Comparison of ENCODE assay signal across 8 cellular contexts in genomic region chr1:45687753-45688737, GRCh38. TPM values are rescaled to one million over a fixed set of nuclear protein-coding genes. Genes with fewer than 3 reads are reported as not detected.
DNase-seq lines count a peak whose midpoint lies in the region; ATAC-seq and TF ChIP-seq lines count a peak whose summit lies in the region.

Gene TMEM69, plus strand, starts transcription at chr1:45688181. Its CDS starts 2,888 bp downstream, at chr1:45691069.

- H3K36me3 ChIP-seq in ES-I3 (ENCODE audit: insufficient read depth, low read length): peaks cover 3% of the 10 kb centered on the region; the same call in 1 of the 2 replicates
- peaks cover 35% of the 10 kb centered on the region for H3K36me3 ChIP-seq in KOPT-K1 (ENCODE audit: insufficient read depth, low read length)
- H3K36me3 ChIP-seq in Panc1 (ENCODE audit: control insufficient read depth, insufficient read depth, low read length): peaks cover 22% of the 10 kb centered on the region
- peaks cover 0 to 34% (median 13%) of the 10 kb centered on the region in 4 donors for H3K36me3 ChIP-seq in esophagus muscularis mucosa
- peaks cover 2 to 3% of the 10 kb centered on the region in 2 donors for H3K36me3 ChIP-seq in muscle layer of duodenum (ENCODE audit: control insufficient read depth in 1 of 2, insufficient read depth in 2 of 2, low read length in 2 of 2)

- no peaks in the 10 kb centered on the region for H3K9me3 Mint-ChIP-seq in activated T-cell treated with anti-CD3 and anti-CD28 coated beads, Interleukin-2, amount 50 U/mL, for 24 hours

- H3K4me3 ChIP-seq in Panc1 (ENCODE audit: low read depth in 2 of 2, low read length in 2 of 2) (peak within 1 kb of the TSS; percentile 99 to 100), esophagus muscularis mucosa (peak within 1 kb of the TSS; percentile 77 to 95 (median 92)), muscle layer of duodenum (ENCODE audit: low read depth in 1 of 2, low read length in 2 of 2) (peak within 1 kb of the TSS; percentile 98 to 99)

- peak within 1 kb of the TSS; percentile 98 for H3K27ac Mint-ChIP-seq in activated T-cell treated with anti-CD3 and anti-CD28 coated beads, Interleukin-2, amount 50 U/mL, for 24 hours

- TF ChIP-seq CTCF in Panc1 (IDR thresholded peaks at IDR 0.05) (no peak), esophagus muscularis mucosa (IDR thresholded peaks at IDR 0.05) (peak in 2 of 3 experiments; percentile 6 to 42)

- peak; percentile 60 for ATAC-seq in Panc1
- no peak for ATAC-seq in GM19455 (IDR thresholded peaks at IDR 0.05; ENCODE audit: unreplicated experiment)

- no peak for TF ChIP-seq EP300 in esophagus muscularis mucosa (IDR thresholded peaks at IDR 0.05)

- peak within 1 kb of the TSS; percentile 98 for H3K9ac ChIP-seq in ES-I3 (ENCODE audit: low read depth, low read length)

- H3K4me3 Mint-ChIP-seq in activated T-cell treated with anti-CD3 and anti-CD28 coated beads, Interleukin-2, amount 50 U/mL, for 24 hours: peak within 1 kb of the TSS; percentile 99

- TF ChIP-seq POLR2A in esophagus muscularis mucosa (IDR thresholded peaks at IDR 0.05; ENCODE audit: low read depth): no peak

- peak within 1 kb of the TSS; percentile 96 for H3K27ac ChIP-seq in KOPT-K1 (ENCODE audit: low read depth, low read length, poor library complexity, severe bottlenecking)
- H3K27ac ChIP-seq in Panc1 (ENCODE audit: low read length): peak within 1 kb of the TSS; percentile 100
- peak within 1 kb of the TSS; percentile 93 to 97 (median 96) for H3K27ac ChIP-seq in esophagus muscularis mucosa (replicated peaks in 1 of 4)
- peak within 1 kb of the TSS; percentile 100 for H3K27ac ChIP-seq in muscle layer of duodenum (ENCODE audit: low read length)

- peaks cover 45% of the 10 kb centered on the region for H3K4me1 Mint-ChIP-seq in activated T-cell treated with anti-CD3 and anti-CD28 coated beads, Interleukin-2, amount 50 U/mL, for 24 hours (ENCODE audit: low read depth)

- peaks cover 4% of the 10 kb centered on the region; the same call in 1 of the 2 replicates for H3K4me1 ChIP-seq in ES-I3 (ENCODE audit: insufficient read depth, low read length)
- H3K4me1 ChIP-seq in Panc1 (ENCODE audit: control insufficient read depth, insufficient read depth, low read length): peaks cover 21% of the 10 kb centered on the region
- H3K4me1 ChIP-seq in esophagus muscularis mucosa: peaks cover 16 to 53% (median 43%) of the 10 kb centered on the region in 4 donors
- peaks cover 0 to 32% of the 10 kb centered on the region in 2 donors for H3K4me1 ChIP-seq in muscle layer of duodenum (ENCODE audit: control insufficient read depth in 1 of 2, insufficient read depth in 2 of 2, low read length in 2 of 2)

- BruUV-seq in Panc1 (replicated peaks; lab: Mats Ljungman, UMichigan): TSS peak; percentile 74

- intact Hi-C loops in Panc1 (cut with micrococcal nuclease; ENCODE audit: unreplicated experiment) (loop anchor here (5.0 kb wide), 1 partner anchor 194 kb away; no protein-coding TSS in a partner anchor), esophagus muscularis mucosa (cut with DNase I) (loop anchor here (5.0 to 10.0 kb wide), 2 partner anchors 101 to 197 kb away; no protein-coding TSS in a partner anchor)

- H3K27me3 Mint-ChIP-seq in activated T-cell treated with anti-CD3 and anti-CD28 coated beads, Interleukin-2, amount 50 U/mL, for 24 hours: no peaks in the 10 kb centered on the region

- H3K9me3 ChIP-seq in ES-I3 (ENCODE audit: control insufficient read depth, insufficient read depth, low read length) (no peaks in the 10 kb centered on the region), KOPT-K1 (ENCODE audit: insufficient read depth, low read length, poor library complexity, severe bottlenecking) (no peaks in the 10 kb centered on the region), Panc1 (ENCODE audit: control insufficient read depth, insufficient read depth, low read depth, low read length) (no peaks in the 10 kb centered on the region), esophagus muscularis mucosa (no peaks in the 10 kb centered on the region), muscle layer of duodenum (ENCODE audit: control insufficient read depth in 1 of 2, low read length in 2 of 2) (no peaks in the 10 kb centered on the region)

- in situ Hi-C loops in Panc1 (cut with HindIII; ENCODE audit: low pct_unique_long_range_greater_than_20kb, low sequenced_read_pairs): loop anchor here (25.0 kb wide), 1 partner anchor 174 kb away; no protein-coding TSS in a partner anchor

- CTCF ChIA-PET in Panc1 (lab: Charles Lee): interaction anchor here (0.6 to 0.7 kb wide), 2 partner anchors 106 to 347 kb away, joined by 3 to 5 read pairs; no protein-coding TSS in a partner anchor

- H3K36me3 Mint-ChIP-seq in activated T-cell treated with anti-CD3 and anti-CD28 coated beads, Interleukin-2, amount 50 U/mL, for 24 hours (ENCODE audit: low read depth): peaks cover 78% of the 10 kb centered on the region

- POLR2A ChIA-PET in Panc1 (lab: Charles Lee): interaction anchor here (0.6 kb wide), 1 partner anchor 175 kb away, joined by 3 read pairs; no protein-coding TSS in a partner anchor

- under 1% methylated on average over 22 of the region's 24 CpGs for WGBS in esophagus muscularis mucosa

- peak; percentile 86 for DNase-seq in Panc1 (ENCODE audit: low read depth, low spot score)
- peak; percentile 86 for DNase-seq in activated T-cell treated with anti-CD3 and anti-CD28 coated beads, Interleukin-2, amount 50 U/mL, for 24 hours
- peak; percentile 95 for DNase-seq in esophagus muscularis mucosa (ENCODE audit: extremely low spot score)
- DNase-seq in stimulated activated CD8-positive, alpha-beta memory T cell treated with anti-CD3 and anti-CD28 coated beads, Interleukin-7, amount 100 ng/mL, for 24 hours (ENCODE audit: low read depth): peak; percentile 48

- no peaks in the 10 kb centered on the region for H3K27me3 ChIP-seq in Panc1 (ENCODE audit: control insufficient read depth, insufficient read depth, low read length)
- H3K27me3 ChIP-seq in esophagus muscularis mucosa: no peaks in the 10 kb centered on the region
- no peaks in the 10 kb centered on the region for H3K27me3 ChIP-seq in muscle layer of duodenum (ENCODE audit: low read depth, low read length)

RNA-seq across cellular contexts. Expression of gene TMEM69, which starts in this region (rescaled TPM):
- 19.1 TPM for total RNA-seq in Panc1 (2021; ENCODE audit: unreplicated experiment)
- polyA plus RNA-seq in Panc1 (2012; ENCODE audit: insufficient read length): 13.6 TPM
- total RNA-seq in esophagus muscularis mucosa: 10 to 100 TPM; 18.9 to 22.5 (median 19.9) TPM
